8 cellular contexts compared by ENCODE assay signal in the genomic region with DNA sequence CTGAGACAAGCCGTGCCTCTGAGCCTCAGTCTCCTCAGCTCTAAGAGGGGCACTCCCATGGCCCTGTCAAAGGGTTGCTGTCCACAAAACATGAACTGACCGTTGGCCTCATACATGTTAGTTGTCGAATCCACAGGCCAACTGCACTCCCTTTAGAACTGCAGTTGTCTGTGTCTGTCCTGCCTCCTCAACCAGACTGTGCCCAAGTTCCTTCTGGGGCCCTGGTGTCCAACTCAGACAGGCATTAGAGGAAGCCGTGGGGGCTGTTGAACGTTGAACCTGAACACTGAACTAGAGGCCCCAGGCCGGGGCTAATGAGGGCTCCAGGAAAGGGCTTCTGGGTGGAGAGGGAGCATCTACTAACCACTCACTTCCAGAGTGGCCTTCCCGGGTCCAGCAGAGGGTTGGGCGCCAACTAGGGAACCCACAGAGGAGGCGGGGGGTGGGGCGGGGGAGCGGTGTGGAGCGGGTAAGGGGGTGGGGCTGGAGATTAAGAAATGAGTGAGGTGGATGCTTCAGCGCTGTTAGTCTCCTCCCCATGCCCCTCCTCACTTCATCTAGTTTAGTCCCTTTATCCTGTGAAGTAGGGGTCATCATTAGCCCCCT. TPM values are rescaled to one million over a fixed set of nuclear protein-coding genes. Genes with fewer than 3 reads are reported as not detected.
DNase-seq lines count a peak whose midpoint lies in the region; ATAC-seq and TF ChIP-seq lines count a peak whose summit lies in the region.

TSS of gene RAB42 (plus strand) at position 558 of the 606 bp plus-strand sequence. CDS start 247 bp downstream, outside the sequence.

- DNase-seq in activated CD4-positive, alpha-beta T cell treated with anti-CD3 and anti-CD28 coated beads, Interleukin-2, amount 10 ng/mL, durations not matched to agents 24 days and 14 days, result no peak
- no peak for DNase-seq in activated CD4-positive, alpha-beta T cell treated with anti-CD3 and anti-CD28 coated beads for 1 hour
- DNase-seq in NCI-H2227 (lab: John Stamatoyannopoulos, UW; ENCODE audit: unreplicated experiment), result peak; percentile 43
- DNase-seq in choroid plexus epithelial cell (ENCODE audit: low read depth), result no peak
- DNase-seq in lower lobe of right lung, result peak; percentile 76
- DNase-seq in thyroid gland, result peak; percentile 29 to 47

- peak within 1 kb of the TSS; percentile 64 for H3K27ac ChIP-seq in lower lobe of right lung
- no peak within 1 kb of the TSS for H3K27ac ChIP-seq in thyroid gland

- TF ChIP-seq CTCF in choroid plexus epithelial cell (conservative IDR thresholded peaks at IDR 0.05; ENCODE audit: low read depth, low read length) (no peak), lower lobe of right lung (IDR thresholded peaks at IDR 0.05) (no peak), thyroid gland (IDR thresholded peaks at IDR 0.05) (no peak)

- intact Hi-C loops in activated CD4-positive, alpha-beta T cell treated with anti-CD3 and anti-CD28 coated beads, Interleukin-2, amount 10 ng/mL, durations not matched to agents 24 days and 14 days (cut with micrococcal nuclease), result no loop called here
- intact Hi-C loops in lower lobe of right lung (cut with DNase I), result no loop called here
- intact Hi-C loops in thyroid gland (cut with DNase I), result no loop called here

- ATAC-seq in lower lobe of right lung, result peak; percentile 78 to 82
- ATAC-seq in HG03135 (IDR thresholded peaks at IDR 0.05; ENCODE audit: unreplicated experiment), result no peak
- ATAC-seq in HG03025 (IDR thresholded peaks at IDR 0.05; ENCODE audit: low FRiP score, unreplicated experiment), result no peak

- WGBS in thyroid gland, 2 donors, result 35 to 43% methylated on average over 8 to 12 of the region's 13 CpGs

- peaks cover 6% of the 10 kb centered on the region for H3K36me3 Mint-ChIP-seq in activated CD4-positive, alpha-beta T cell treated with anti-CD3 and anti-CD28 coated beads, Interleukin-2, amount 10 ng/mL, durations not matched to agents 24 days and 14 days (ENCODE audit: low read depth)

- H3K36me3 ChIP-seq in lower lobe of right lung, result no peaks in the 10 kb centered on the region
- H3K36me3 ChIP-seq in thyroid gland, result no peaks in the 10 kb centered on the region

- peaks cover 10% of the 10 kb centered on the region for H3K27me3 Mint-ChIP-seq in activated CD4-positive, alpha-beta T cell treated with anti-CD3 and anti-CD28 coated beads, Interleukin-2, amount 10 ng/mL, durations not matched to agents 24 days and 14 days

- peak within 1 kb of the TSS; percentile 57 for H3K4me3 ChIP-seq in choroid plexus epithelial cell (ENCODE audit: low read depth, low read length)
- H3K4me3 ChIP-seq in lower lobe of right lung, result peak within 1 kb of the TSS; percentile 63
- H3K4me3 ChIP-seq in thyroid gland (replicated peaks in 1 of 3), result peak within 1 kb of the TSS in 1 of 3 donors; percentile 51

- peaks cover 7% of the 10 kb centered on the region for H3K4me1 Mint-ChIP-seq in activated CD4-positive, alpha-beta T cell treated with anti-CD3 and anti-CD28 coated beads, Interleukin-2, amount 10 ng/mL, durations not matched to agents 24 days and 14 days

- H3K9me3 ChIP-seq in lower lobe of right lung (no peaks in the 10 kb centered on the region), thyroid gland (no peaks in the 10 kb centered on the region)

- no peaks in the 10 kb centered on the region for H3K27me3 ChIP-seq in lower lobe of right lung (ENCODE audit: low read depth)
- H3K27me3 ChIP-seq in thyroid gland, result no peaks in the 10 kb centered on the region

- H3K27ac Mint-ChIP-seq in activated CD4-positive, alpha-beta T cell treated with anti-CD3 and anti-CD28 coated beads, Interleukin-2, amount 10 ng/mL, durations not matched to agents 24 days and 14 days, result no peak within 1 kb of the TSS

- no peak for TF ChIP-seq POLR2A in thyroid gland (IDR thresholded peaks at IDR 0.05)

- H3K4me3 Mint-ChIP-seq in activated CD4-positive, alpha-beta T cell treated with anti-CD3 and anti-CD28 coated beads, Interleukin-2, amount 10 ng/mL, durations not matched to agents 24 days and 14 days, result peak within 1 kb of the TSS; percentile 77

- H3K9me3 Mint-ChIP-seq in activated CD4-positive, alpha-beta T cell treated with anti-CD3 and anti-CD28 coated beads, Interleukin-2, amount 10 ng/mL, durations not matched to agents 24 days and 14 days, result no peaks in the 10 kb centered on the region

- H3K4me1 ChIP-seq in lower lobe of right lung (peaks cover 15% of the 10 kb centered on the region), thyroid gland (peaks cover 3 to 4% of the 10 kb centered on the region in 2 donors)

RNA-seq across cellular contexts. Expression of gene RAB42, which starts in this region (rescaled TPM):
- 0.09 TPM in 1 of 2 replicates, not detected in the other for total RNA-seq in activated CD4-positive, alpha-beta T cell treated with anti-CD3 and anti-CD28 coated beads, Interleukin-2, amount 10 ng/mL, durations not matched to agents 24 days and 14 days
- total RNA-seq in lower lobe of right lung (7.0 TPM), thyroid gland (1 to 10 TPM; 1.3 to 3.5 (median 1.8) TPM)

Comparison
In these comparisons a context has a peak if more than half of its experiments do, and no peak if none do; other contexts are left out.
1. DNase-seq: peak in NCI-H2227 (single experiment), lower lobe of right lung (single experiment) and thyroid gland (2 of 2); none in activated CD4-positive, alpha-beta T cell treated with anti-CD3 and anti-CD28 coated beads, Interleukin-2, amount 10 ng/mL, durations not matched to agents 24 days and 14 days (single experiment), activated CD4-positive, alpha-beta T cell treated with anti-CD3 and anti-CD28 coated beads for 1 hour (single experiment) and choroid plexus epithelial cell (single experiment).
2. ATAC-seq: peak in lower lobe of right lung (2 of 2); none in HG03135 (single experiment) and HG03025 (single experiment).